Comparison of ENCODE assay signal across 8 cellular contexts in genomic region chr9:135504262-135505229, GRCh38. TPM values are rescaled to one million over a fixed set of nuclear protein-coding genes. Genes with fewer than 3 reads are reported as not detected.
A peak's percentile ranks its signal among the peaks of the same experiment; 100 is the strongest.
DNase-seq lines count a peak whose midpoint lies in the region; ATAC-seq and TF ChIP-seq lines count a peak whose summit lies in the region.

No MANE protein-coding gene starts in this region.

- intact Hi-C loops in left ventricle myocardium superior (cut with micrococcal nuclease): no loop called here
- intact Hi-C loops in sigmoid colon (cut with DNase I): no loop called here

- TF ChIP-seq POLR2A in Raji (IDR thresholded peaks at IDR 0.05; ENCODE audit: insufficient read depth, low read depth, low read length) (0 out of 2 replicates have a peak, but pooled peaks have one; percentile 6), sigmoid colon (IDR thresholded peaks at IDR 0.05) (no peak)

- in situ Hi-C loops in HAP-1 (cut with MboI; ENCODE audit: low sequenced_read_pairs): no loop called here

- H3K4me1 Mint-ChIP-seq in activated naive CD8-positive, alpha-beta T cell treated with anti-CD3 and anti-CD28 coated beads, Interleukin-2, amount 10 ng/mL, durations not matched to agents 7 days and 5 days: peaks cover 4% of the 10 kb centered on the region

- POLR2A ChIA-PET in activated naive CD8-positive, alpha-beta T cell treated with anti-CD3 and anti-CD28 coated beads, Interleukin-2, amount 10 ng/mL, durations not matched to agents 7 days and 5 days (lab: Charles Lee): no interaction called here

- DNase-seq in CD1c-positive myeloid dendritic cell (ENCODE audit: extremely low spot score) (peak; percentile 43), HAP-1 (ENCODE audit: low spot score in 2 of 2) (peak; percentile 32 to 72), left ventricle myocardium superior (peak; percentile 72), sigmoid colon (peak; percentile 74), DMS153 treated with DMSO at 0.1 percent for 48 hours (lab: John Stamatoyannopoulos, UW; ENCODE audit: unreplicated experiment) (no peak)
- DNase-seq in activated naive CD8-positive, alpha-beta T cell treated with anti-CD3 and anti-CD28 coated beads, Interleukin-2, amount 10 ng/mL, durations not matched to agents 7 days and 5 days: peak; percentile 60

- H3K27ac Mint-ChIP-seq in activated naive CD8-positive, alpha-beta T cell treated with anti-CD3 and anti-CD28 coated beads, Interleukin-2, amount 10 ng/mL, durations not matched to agents 7 days and 5 days: no peak overlapping the region

- WGBS in sigmoid colon, 2 donors: 65 to 72% methylated on average over 21 of the region's 21 CpGs

- peaks cover 1% of the 10 kb centered on the region for H3K36me3 Mint-ChIP-seq in activated naive CD8-positive, alpha-beta T cell treated with anti-CD3 and anti-CD28 coated beads, Interleukin-2, amount 10 ng/mL, durations not matched to agents 7 days and 5 days

- no peaks in the 10 kb centered on the region for H3K9me3 Mint-ChIP-seq in activated naive CD8-positive, alpha-beta T cell treated with anti-CD3 and anti-CD28 coated beads, Interleukin-2, amount 10 ng/mL, durations not matched to agents 7 days and 5 days

- H3K4me1 ChIP-seq in HAP-1 (no peaks in the 10 kb centered on the region), sigmoid colon (peaks cover 0 to 28% (median 22%) of the 10 kb centered on the region in 4 donors)

- ATAC-seq in activated naive CD8-positive, alpha-beta T cell treated with anti-CD3 and anti-CD28 coated beads, Interleukin-2, amount 10 ng/mL, durations not matched to agents 7 days and 5 days (ENCODE audit: low read depth): no peak
- ATAC-seq in left ventricle myocardium superior (no peak), HG02678 (IDR thresholded peaks at IDR 0.05; ENCODE audit: unreplicated experiment) (no peak)

- no peak for TF ChIP-seq EP300 in sigmoid colon (IDR thresholded peaks at IDR 0.05)

- no peak overlapping the region for H3K4me3 Mint-ChIP-seq in activated naive CD8-positive, alpha-beta T cell treated with anti-CD3 and anti-CD28 coated beads, Interleukin-2, amount 10 ng/mL, durations not matched to agents 7 days and 5 days

- H3K27me3 ChIP-seq in HAP-1 (ENCODE audit: low read depth) (no peaks in the 10 kb centered on the region), sigmoid colon (no peaks in the 10 kb centered on the region)

- H3K27me3 Mint-ChIP-seq in activated naive CD8-positive, alpha-beta T cell treated with anti-CD3 and anti-CD28 coated beads, Interleukin-2, amount 10 ng/mL, durations not matched to agents 7 days and 5 days: peaks cover 4% of the 10 kb centered on the region

- H3K9me3 ChIP-seq in HAP-1 (no peaks in the 10 kb centered on the region), sigmoid colon (no peaks in the 10 kb centered on the region)

- TF ChIP-seq CTCF in sigmoid colon (IDR thresholded peaks at IDR 0.05): peak in 3 of 4 experiments; percentile 30 to 64 (median 38)

- H3K36me3 ChIP-seq in HAP-1 (replicated peaks): peaks cover 40% of the 10 kb centered on the region
- peaks cover 9 to 38% (median 20%) of the 10 kb centered on the region in 4 donors for H3K36me3 ChIP-seq in sigmoid colon

- H3K27ac ChIP-seq in sigmoid colon: no peak overlapping the region

- H3K4me3 ChIP-seq in HAP-1: no peak overlapping the region
- H3K4me3 ChIP-seq in sigmoid colon: no peak overlapping the region

RNA-seq across cellular contexts. Expression of gene MRPS2, which starts 4.1 kb away (rescaled TPM):
- total RNA-seq in activated naive CD8-positive, alpha-beta T cell treated with anti-CD3 and anti-CD28 coated beads, Interleukin-2, amount 10 ng/mL, durations not matched to agents 7 days and 5 days: 10 to 100 TPM; 29.3 to 30.1 TPM
- total RNA-seq in left ventricle myocardium superior: 49.8 TPM
- total RNA-seq in sigmoid colon: 10 to 100 TPM; 30.0 to 38.0 (median 36.4) TPM
- 10 to 100 TPM; 36.5 to 61.6 (median 37.8) TPM for polyA plus RNA-seq in sigmoid colon

RNA-seq across cellular contexts. Expression of gene LCN1, which starts 16.7 kb away (rescaled TPM):
- total RNA-seq in activated naive CD8-positive, alpha-beta T cell treated with anti-CD3 and anti-CD28 coated beads, Interleukin-2, amount 10 ng/mL, durations not matched to agents 7 days and 5 days: not detected
- total RNA-seq in left ventricle myocardium superior (not detected), sigmoid colon (not detected)
- polyA plus RNA-seq in sigmoid colon: under 1 TPM in 1 of 3 donors, not detected in 2; 0.10 TPM

RNA-seq across cellular contexts. Expression of gene PPP1R26, which starts 25.0 kb away (rescaled TPM):
- total RNA-seq in activated naive CD8-positive, alpha-beta T cell treated with anti-CD3 and anti-CD28 coated beads, Interleukin-2, amount 10 ng/mL, durations not matched to agents 7 days and 5 days: under 1 TPM; 0.17 to 0.28 TPM
- total RNA-seq in left ventricle myocardium superior (23.3 TPM), sigmoid colon (10 to 100 TPM in 1 of 4 donors, 1 to 10 TPM in 3; 8.8 to 12.7 (median 9.8) TPM)
- polyA plus RNA-seq in sigmoid colon: 10 to 100 TPM in 1 of 3 donors, 1 to 10 TPM in 2; 4.8 to 10.9 (median 5.3) TPM

RNA-seq across cellular contexts. Expression of gene OBP2A, which starts 41.4 kb away (rescaled TPM):
- not detected for total RNA-seq in activated naive CD8-positive, alpha-beta T cell treated with anti-CD3 and anti-CD28 coated beads, Interleukin-2, amount 10 ng/mL, durations not matched to agents 7 days and 5 days
- total RNA-seq in left ventricle myocardium superior: not detected
- total RNA-seq in sigmoid colon: not detected
- not detected for polyA plus RNA-seq in sigmoid colon

RNA-seq across cellular contexts. Expression of gene PAEP, which starts 57.0 kb away (rescaled TPM):
- not detected for total RNA-seq in activated naive CD8-positive, alpha-beta T cell treated with anti-CD3 and anti-CD28 coated beads, Interleukin-2, amount 10 ng/mL, durations not matched to agents 7 days and 5 days
- not detected for total RNA-seq in left ventricle myocardium superior
- total RNA-seq in sigmoid colon: not detected
- polyA plus RNA-seq in sigmoid colon: not detected

Comparison
In these comparisons a context has a peak if more than half of its experiments do, and no peak if none do; other contexts are left out.
1. RNA of gene PPP1R26, which starts 25.0 kb away (total RNA-seq): 23.3 TPM in left ventricle myocardium superior (single experiment) and 8.8 to 12.7 TPM in sigmoid colon; 0.17 to 0.28 TPM in activated naive CD8-positive, alpha-beta T cell treated with anti-CD3 and anti-CD28 coated beads, Interleukin-2, amount 10 ng/mL, durations not matched to agents 7 days and 5 days; every median in the first group is over 4 times any median in the second.